In genomic region chr9:97500765-97501176, GRCh38 we compare ENCODE assay signal across 8 cellular contexts.
DNase-seq lines count a peak whose midpoint lies in the region; ATAC-seq and FAIRE-seq lines count a peak whose summit lies in the region.

No MANE protein-coding gene starts in this region.

- H3K9me3 ChIP-seq in muscle layer of colon (ENCODE audit: low read length), result no peaks in the 10 kb centered on the region

- no peak for FAIRE-seq in urothelium cell line (lab: Jason Lieb, UNC)

- H3K9me3 Mint-ChIP-seq in stimulated activated naive CD8-positive, alpha-beta T cell treated with anti-CD3 and anti-CD28 coated beads, Interleukin-15, Interleukin-2, amounts not matched to agents 100 ng/mL and 50 ng/mL, for 24 hours, result no peaks in the 10 kb centered on the region

- H3K36me3 ChIP-seq in muscle layer of colon (ENCODE audit: insufficient read depth, low read length), result peaks cover 6% of the 10 kb centered on the region

- H3K4me3 ChIP-seq in muscle layer of colon (ENCODE audit: low read depth in 1 of 2, low read length in 2 of 2), result peak overlapping the region; percentile 40 to 58

- H3K4me3 Mint-ChIP-seq in stimulated activated naive CD8-positive, alpha-beta T cell treated with anti-CD3 and anti-CD28 coated beads, Interleukin-15, Interleukin-2, amounts not matched to agents 100 ng/mL and 50 ng/mL, for 24 hours, result peak overlapping the region; percentile 72

- ATAC-seq in stimulated activated naive CD8-positive, alpha-beta T cell treated with anti-CD3 and anti-CD28 coated beads, Interleukin-15, Interleukin-2, amounts not matched to agents 100 U/mL and 50 U/mL, for 24 hours, result no peak

- peaks cover 35% of the 10 kb centered on the region for H3K4me1 ChIP-seq in muscle layer of colon (ENCODE audit: insufficient read depth, low read length)

- H3K27me3 Mint-ChIP-seq in stimulated activated naive CD8-positive, alpha-beta T cell treated with anti-CD3 and anti-CD28 coated beads, Interleukin-15, Interleukin-2, amounts not matched to agents 100 ng/mL and 50 ng/mL, for 24 hours, result peaks cover 49% of the 10 kb centered on the region

- H3K9ac ChIP-seq in muscle layer of colon (ENCODE audit: low read length), result peak overlapping the region; percentile 39

- peak overlapping the region; percentile 71 for H3K27ac Mint-ChIP-seq in stimulated activated naive CD8-positive, alpha-beta T cell treated with anti-CD3 and anti-CD28 coated beads, Interleukin-15, Interleukin-2, amounts not matched to agents 100 ng/mL and 50 ng/mL, for 24 hours

- no peak for DNase-seq in stimulated activated naive CD8-positive, alpha-beta T cell treated with anti-CD3 and anti-CD28 coated beads, Interleukin-15, Interleukin-2, amounts not matched to agents 100 U/mL and 50 U/mL, for 24 hours
- DNase-seq in caudate nucleus (lab: John Stamatoyannopoulos, UW) (no peak), GOT3 (lab: John Stamatoyannopoulos, UW) (no peak), NCI-H146 (lab: John Stamatoyannopoulos, UW) (no peak), urothelium cell line (ENCODE audit: low spot score) (no peak)
- no peak for DNase-seq in activated CD4-positive, CD25-positive, alpha-beta regulatory T cell treated with anti-CD3 and anti-CD28 coated beads, Interleukin-2, amount 50 U/mL, for 72 hours

- H3K27ac ChIP-seq in caudate nucleus (ENCODE audit: low read depth, low read length), result peak overlapping the region; percentile 67
- H3K27ac ChIP-seq in muscle layer of colon (ENCODE audit: low read depth, low read length), result no peak overlapping the region

- H3K27me3 ChIP-seq in muscle layer of colon (ENCODE audit: control insufficient read depth in 1 of 2, insufficient read depth in 2 of 2, low read length in 2 of 2), result peaks cover 0 to 7% of the 10 kb centered on the region in 2 donors

- peaks cover 14% of the 10 kb centered on the region for H3K36me3 Mint-ChIP-seq in stimulated activated naive CD8-positive, alpha-beta T cell treated with anti-CD3 and anti-CD28 coated beads, Interleukin-15, Interleukin-2, amounts not matched to agents 100 ng/mL and 50 ng/mL, for 24 hours (ENCODE audit: low read depth)

- peaks cover 17% of the 10 kb centered on the region for H3K4me1 Mint-ChIP-seq in stimulated activated naive CD8-positive, alpha-beta T cell treated with anti-CD3 and anti-CD28 coated beads, Interleukin-15, Interleukin-2, amounts not matched to agents 100 ng/mL and 50 ng/mL, for 24 hours (ENCODE audit: low read depth)
